In the genomic region with DNA sequence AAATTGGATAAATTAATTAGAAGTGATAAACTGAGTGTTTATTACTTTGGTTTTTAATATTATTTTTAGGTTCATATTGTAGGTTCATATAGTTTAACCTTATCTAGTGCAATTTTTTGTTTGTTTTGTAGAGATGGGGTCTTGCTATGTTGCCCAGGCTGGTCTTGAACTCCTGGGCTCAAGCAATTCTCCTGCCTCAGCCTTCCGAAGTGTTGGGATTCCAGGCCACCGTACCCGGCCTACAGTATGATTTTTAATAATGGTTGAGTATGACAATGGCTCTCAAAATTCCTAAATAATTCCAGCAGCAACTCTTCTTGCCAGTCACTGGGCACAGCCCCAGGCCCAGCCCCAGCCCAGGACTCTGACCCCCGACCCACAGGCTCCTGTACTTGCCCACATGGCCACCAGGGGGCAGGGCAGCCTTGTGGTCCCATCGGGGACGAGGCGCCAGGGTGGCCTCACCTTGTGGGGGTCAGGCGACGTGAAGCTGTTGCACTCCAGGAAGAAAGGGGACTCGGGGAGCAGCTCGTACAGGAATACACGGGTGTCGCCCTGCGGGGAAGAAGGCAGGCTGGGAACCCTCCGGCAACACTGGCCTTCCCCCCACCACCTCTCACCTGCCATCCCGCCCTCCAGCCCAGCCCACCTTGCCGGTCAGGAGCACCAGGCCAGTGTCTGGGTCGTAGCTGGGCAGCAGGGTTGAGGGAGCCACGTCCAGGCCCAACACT, we compare ENCODE assay signal across 1 cellular context.
TF ChIP-seq lines count a peak whose summit lies in the region.

No MANE protein-coding gene starts in this region.

TF ChIP-seq in K562, 482 proteins besides CTCF, POLR2A, EP300 and RAD21 (continued from another document):
- TF ChIP-seq FOXM1 (IDR thresholded peaks at IDR 0.05; ENCODE audit: low read depth), result no peak
- no peak for TF ChIP-seq FOXM1 (CRISPR knock-in tag; IDR thresholded peaks at IDR 0.05; ENCODE audit: low read depth)
- TF ChIP-seq MAZ (CRISPR knock-in tag; conservative IDR thresholded peaks at IDR 0.05 in 1 of 2, IDR thresholded peaks at IDR 0.05 in 1 of 2), result peak in 1 of 2 experiments; percentile 84; a peak in 3 of 4 replicates
- no peak for TF ChIP-seq ZBTB8A (IDR thresholded peaks at IDR 0.05; ENCODE audit: partially characterized antibody)
- TF ChIP-seq ZBTB33 (CRISPR knock-in tag; IDR thresholded peaks at IDR 0.05), result peak; percentile 77
- no peak for TF ChIP-seq FOXK1 (CRISPR knock-in tag; IDR thresholded peaks at IDR 0.05; ENCODE audit: borderline replicate concordance)
- TF ChIP-seq MECOM (CRISPR knock-in tag; IDR thresholded peaks at IDR 0.05), result no peak
- TF ChIP-seq CSDE1 (IDR thresholded peaks at IDR 0.05), result no peak
- TF ChIP-seq ILK (tag; IDR thresholded peaks at IDR 0.05; ENCODE audit: borderline replicate concordance, low read depth), result no peak
- TF ChIP-seq, protein P1, sequence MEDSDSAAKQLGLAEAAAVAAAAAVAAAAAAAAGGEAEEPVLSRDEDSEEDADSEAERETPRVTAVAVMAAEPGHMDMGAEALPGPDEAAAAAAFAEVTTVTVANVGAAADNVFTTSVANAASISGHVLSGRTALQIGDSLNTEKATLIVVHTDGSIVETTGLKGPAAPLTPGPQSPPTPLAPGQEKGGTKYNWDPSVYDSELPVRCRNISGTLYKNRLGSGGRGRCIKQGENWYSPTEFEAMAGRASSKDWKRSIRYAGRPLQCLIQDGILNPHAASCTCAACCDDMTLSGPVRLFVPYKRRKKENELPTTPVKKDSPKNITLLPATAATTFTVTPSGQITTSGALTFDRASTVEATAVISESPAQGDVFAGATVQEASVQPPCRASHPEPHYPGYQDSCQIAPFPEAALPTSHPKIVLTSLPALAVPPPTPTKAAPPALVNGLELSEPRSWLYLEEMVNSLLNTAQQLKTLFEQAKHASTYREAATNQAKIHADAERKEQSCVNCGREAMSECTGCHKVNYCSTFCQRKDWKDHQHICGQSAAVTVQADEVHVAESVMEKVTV (CRISPR knock-in tag; IDR thresholded peaks at IDR 0.05), result peak; percentile 73; the same call in 1 of the 2 replicates
- TF ChIP-seq ZNF609 (CRISPR knock-in tag; IDR thresholded peaks at IDR 0.05; ENCODE audit: borderline replicate concordance), result no peak
- TF ChIP-seq BRD9 (IDR thresholded peaks at IDR 0.05; ENCODE audit: low read depth, partially characterized antibody), result no peak
- TF ChIP-seq ZNF212 (CRISPR knock-in tag; IDR thresholded peaks at IDR 0.05), result no peak
- no peak for TF ChIP-seq ZNF175 (CRISPR knock-in tag; IDR thresholded peaks at IDR 0.05; ENCODE audit: low read depth)
- TF ChIP-seq, protein P2, sequence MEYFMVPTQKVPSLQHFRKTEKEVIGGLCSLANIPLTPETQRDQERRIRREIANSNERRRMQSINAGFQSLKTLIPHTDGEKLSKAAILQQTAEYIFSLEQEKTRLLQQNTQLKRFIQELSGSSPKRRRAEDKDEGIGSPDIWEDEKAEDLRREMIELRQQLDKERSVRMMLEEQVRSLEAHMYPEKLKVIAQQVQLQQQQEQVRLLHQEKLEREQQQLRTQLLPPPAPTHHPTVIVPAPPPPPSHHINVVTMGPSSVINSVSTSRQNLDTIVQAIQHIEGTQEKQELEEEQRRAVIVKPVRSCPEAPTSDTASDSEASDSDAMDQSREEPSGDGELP (CRISPR knock-in tag; IDR thresholded peaks at IDR 0.05; ENCODE audit: borderline replicate concordance), result peak; percentile 61; the same call in 1 of the 2 replicates
